17 cellular contexts compared by ENCODE assay signal in the genomic region with DNA sequence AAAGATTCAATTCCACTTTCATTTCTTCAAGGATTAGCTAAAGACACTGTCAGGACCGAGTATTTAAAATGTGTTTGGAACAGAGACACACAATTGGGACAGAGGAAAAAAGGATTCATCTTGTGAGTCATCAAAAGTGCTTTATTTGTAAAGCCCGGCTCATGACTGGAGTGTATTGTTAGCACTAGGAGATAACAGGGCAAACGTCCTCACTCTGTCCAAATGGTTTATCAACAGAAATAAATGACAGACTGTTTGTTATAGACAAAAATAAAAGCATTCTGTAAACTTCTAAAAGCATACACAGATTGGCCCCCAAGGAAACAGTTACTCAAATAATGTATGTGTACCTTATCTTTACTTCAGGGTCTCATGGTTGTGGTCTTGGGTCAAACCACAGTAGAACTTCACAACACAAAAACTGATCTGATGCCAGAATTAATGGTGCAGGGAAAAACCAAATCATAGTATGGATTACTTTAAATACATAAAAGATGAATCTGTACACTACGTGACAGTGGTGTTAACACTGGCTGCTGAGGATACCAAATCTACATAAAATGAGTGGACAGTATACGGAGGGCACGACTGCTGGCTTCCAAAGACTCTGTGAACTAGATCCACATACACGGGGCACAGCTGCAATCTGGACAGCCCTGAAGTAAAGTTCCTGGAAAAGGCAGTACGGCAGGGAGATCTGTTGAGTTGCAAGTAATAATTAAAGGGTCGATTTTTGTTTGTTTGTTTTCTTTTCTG.
DNase-seq lines count a peak whose midpoint lies in the region; TF ChIP-seq lines count a peak whose summit lies in the region.
"Had no signal": no experiment of that assay in that cellular context is flagged by ENCODE, and none has a peak within 500 bp of the region (broad histone marks: within the 10 kb centered on the region; RNA-seq: fewer than 3 reads in every experiment).

No MANE protein-coding gene starts in this region.

- CTCF ChIA-PET in OCI-LY7 (lab: Charles Lee; ENCODE audit: unreplicated experiment) = no interaction called here

- H3K4me2 ChIP-seq in OCI-LY7 (ENCODE audit: low read length) = no peak overlapping the region

- TF ChIP-seq CTCF in brain microvascular endothelial cell (IDR thresholded peaks at IDR 0.05; ENCODE audit: low read depth, low read length, missing control alignments) (no peak), OCI-LY7 (conservative IDR thresholded peaks at IDR 0.05; ENCODE audit: low read length) (no peak)

- POLR2A ChIA-PET in OCI-LY7 (lab: Charles Lee) = no interaction called here

- no peaks in the 10 kb centered on the region for H3K79me2 ChIP-seq in OCI-LY7 (ENCODE audit: insufficient read depth, low read depth, low read length)

- H3K9me2 ChIP-seq in OCI-LY7 (ENCODE audit: insufficient read depth, low read length) = no peaks in the 10 kb centered on the region

- no peaks in the 10 kb centered on the region for H3K36me3 ChIP-seq in brain microvascular endothelial cell (replicated peaks)
- H3K36me3 ChIP-seq in OCI-LY7 (ENCODE audit: insufficient read depth, low read length) = no peaks in the 10 kb centered on the region
- H3K36me3 ChIP-seq: prostate gland had no signal

- H3K4me3 ChIP-seq in brain microvascular endothelial cell (ENCODE audit: low read depth, low read length) = no peak overlapping the region
- H3K4me3 ChIP-seq in OCI-LY7 (ENCODE audit: low read depth, low read length, poor library complexity, severe bottlenecking) = no peak overlapping the region
- H3K4me3 ChIP-seq: prostate gland, SK-N-MC, vagina had no signal

- no peaks in the 10 kb centered on the region for H3K27me3 ChIP-seq in brain microvascular endothelial cell (replicated peaks)
- H3K27me3 ChIP-seq: vagina had no signal

- intact Hi-C loops in OCI-LY7 (cut with micrococcal nuclease; ENCODE audit: unreplicated experiment) = no loop called here

- no TSS peak for BruUV-seq in OCI-LY7 (replicated peaks; lab: Mats Ljungman, UMichigan)

- DNase-seq in A172 (ENCODE audit: low spot score) = peak; percentile 58
- DNase-seq in HCEC 1CT = peak; percentile 6
- DNase-seq in brain microvascular endothelial cell = peak; percentile 38
- peak; percentile 18 for DNase-seq in hepatic stellate cell (ENCODE audit: low spot score)
- no peak for DNase-seq in cerebellar cortex (ENCODE audit: low spot score)
- no peak for DNase-seq in OCI-LY7 (ENCODE audit: low spot score)
- DNase-seq in NCI-H2171 treated with DMSO at 0.1 percent for 48 hours (lab: John Stamatoyannopoulos, UW) = no peak
- no peak for DNase-seq in NCI-H187 (lab: John Stamatoyannopoulos, UW)
- DNase-seq: amygdala; HFFc6; hypothalamus; KBM-7; stimulated activated CD4-positive, alpha-beta T cell treated with anti-CD3 and anti-CD28 coated beads, Interleukin-12 subunit alpha, Interleukin-12 subunit beta, amount 100 ng/mL, for 4 hours; stimulated activated naive CD8-positive, alpha-beta T cell treated with anti-CD3 and anti-CD28 coated beads, Interleukin-15, Interleukin-2, amounts not matched to agents 100 U/mL and 50 U/mL, for 24 hours had no signal

- H3K9me3 ChIP-seq in OCI-LY7 (ENCODE audit: low read length) = no peaks in the 10 kb centered on the region
- H3K9me3 ChIP-seq: prostate gland, vagina had no signal

- H4K20me1 ChIP-seq in OCI-LY7 (ENCODE audit: insufficient read depth, low read length) = no peaks in the 10 kb centered on the region

- in situ Hi-C loops in brain microvascular endothelial cell (cut with HindIII; ENCODE audit: low pct_ligation_motif_present, low sequenced_read_pairs) = no loop called here

- no peaks in the 10 kb centered on the region for H3K4me1 ChIP-seq in OCI-LY7 (ENCODE audit: insufficient read depth, low read length, poor library complexity, severe bottlenecking)
- H3K4me1 ChIP-seq: prostate gland, vagina had no signal

- H2AFZ ChIP-seq in OCI-LY7 (ENCODE audit: low read length) = no peak overlapping the region

- H3K27ac ChIP-seq in brain microvascular endothelial cell (no peak overlapping the region), OCI-LY7 (ENCODE audit: low read depth, low read length, poor library complexity, severe bottlenecking) (no peak overlapping the region)
- H3K27ac ChIP-seq: prostate gland, SK-N-MC, vagina had no signal

Comparison
In these comparisons a context has a peak if more than half of its experiments do, and no peak if none do; other contexts are left out.
1. DNase-seq: peak in A172 (single experiment), HCEC 1CT (single experiment), brain microvascular endothelial cell (single experiment) and hepatic stellate cell (single experiment); none in cerebellar cortex (single experiment), OCI-LY7 (single experiment), NCI-H2171 treated with DMSO at 0.1 percent for 48 hours (single experiment) and NCI-H187 (0 of 2).